In the genomic region with DNA sequence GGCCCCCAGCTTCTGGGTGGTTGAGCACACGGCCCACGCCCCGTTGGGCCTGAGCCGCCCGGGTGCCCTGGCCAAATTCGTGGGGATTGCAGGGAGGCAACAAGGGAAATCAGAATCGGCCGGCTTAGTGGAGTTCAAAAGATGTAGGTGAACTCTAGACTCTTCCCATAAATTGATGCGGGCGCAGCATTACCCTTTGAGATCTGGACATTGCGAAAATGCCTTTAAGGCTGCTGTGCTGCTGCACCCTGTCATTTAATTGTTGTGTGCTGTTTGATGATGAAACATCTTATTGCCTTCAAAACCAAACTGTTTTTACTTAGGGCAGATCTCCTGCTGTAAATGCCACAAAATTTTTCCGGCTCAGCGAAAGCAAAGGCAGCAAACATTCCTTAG, we compare ENCODE assay signal across 8 cellular contexts. TPM values are rescaled to one million over a fixed set of nuclear protein-coding genes. Genes with fewer than 3 reads are reported as not detected.
DNase-seq lines count a peak whose midpoint lies in the region; ATAC-seq lines count a peak whose summit lies in the region.

No MANE protein-coding gene starts in this region.

- H3K4me3 Mint-ChIP-seq in activated naive CD8-positive, alpha-beta T cell treated with anti-CD3 and anti-CD28 coated beads, Interleukin-2, amount 50 U/mL, for 24 hours = peak overlapping the region; percentile 78
- H3K4me3 Mint-ChIP-seq in immature natural killer cell = peak overlapping the region; percentile 77 to 90 (median 85)

- ATAC-seq in Right ventricle myocardium superior (ENCODE audit: poor library complexity) (peak; percentile 31), GM19397 (IDR thresholded peaks at IDR 0.05; ENCODE audit: unreplicated experiment) (no peak)
- no peak for ATAC-seq in activated naive CD8-positive, alpha-beta T cell treated with anti-CD3 and anti-CD28 coated beads, Interleukin-2, amount 50 U/mL, for 24 hours

- no peaks in the 10 kb centered on the region for H3K9me3 Mint-ChIP-seq in activated naive CD8-positive, alpha-beta T cell treated with anti-CD3 and anti-CD28 coated beads, Interleukin-2, amount 50 U/mL, for 24 hours
- H3K9me3 Mint-ChIP-seq in immature natural killer cell = no peaks in the 10 kb centered on the region

- H3K27ac Mint-ChIP-seq in activated naive CD8-positive, alpha-beta T cell treated with anti-CD3 and anti-CD28 coated beads, Interleukin-2, amount 50 U/mL, for 24 hours = no peak overlapping the region
- H3K27ac Mint-ChIP-seq in immature natural killer cell = peak overlapping the region; percentile 48 to 67 (median 58)

- H3K27me3 Mint-ChIP-seq in activated naive CD8-positive, alpha-beta T cell treated with anti-CD3 and anti-CD28 coated beads, Interleukin-2, amount 50 U/mL, for 24 hours = no peaks in the 10 kb centered on the region
- peaks cover 0 to 9% (median 0%) of the 10 kb centered on the region in 3 donors for H3K27me3 Mint-ChIP-seq in immature natural killer cell (ENCODE audit: low read depth in 3 of 3)

- peaks cover 42% of the 10 kb centered on the region for H3K4me1 Mint-ChIP-seq in activated naive CD8-positive, alpha-beta T cell treated with anti-CD3 and anti-CD28 coated beads, Interleukin-2, amount 50 U/mL, for 24 hours
- H3K4me1 Mint-ChIP-seq in immature natural killer cell = peaks cover 35 to 42% of the 10 kb centered on the region in 2 donors

- no peaks in the 10 kb centered on the region for H3K36me3 Mint-ChIP-seq in activated naive CD8-positive, alpha-beta T cell treated with anti-CD3 and anti-CD28 coated beads, Interleukin-2, amount 50 U/mL, for 24 hours (ENCODE audit: low read depth)
- H3K36me3 Mint-ChIP-seq in immature natural killer cell = no peaks in the 10 kb centered on the region

- intact Hi-C loops in Right ventricle myocardium superior (cut with DNase I) = no loop called here
- intact Hi-C loops in cardiac septum (cut with DNase I) = no loop called here

- no peak for DNase-seq in Right ventricle myocardium superior
- DNase-seq in cardiac septum (ENCODE audit: low spot score) = no peak
- DNase-seq in activated naive CD8-positive, alpha-beta T cell treated with anti-CD3 and anti-CD28 coated beads, Interleukin-2, amount 50 U/mL, for 24 hours = no peak
- no peak for DNase-seq in immature natural killer cell
- DNase-seq in superior temporal gyrus (ENCODE audit: extremely low spot score) = peak; percentile 15
- DNase-seq in NCI-H146 (lab: John Stamatoyannopoulos, UW) = no peak
- DNase-seq in GOT3 (lab: John Stamatoyannopoulos, UW) = no peak

RNA-seq across cellular contexts. Expression of a gene that starts 0.4 kb away (rescaled TPM):
- 37.7 TPM for total RNA-seq in Right ventricle myocardium superior
- 30.0 TPM for total RNA-seq in cardiac septum
- polyA plus RNA-seq in immature natural killer cell = 10 to 100 TPM; 18.0 to 37.5 (median 23.2) TPM

RNA-seq across cellular contexts. Expression of a gene that starts 28.8 kb away (rescaled TPM):
- total RNA-seq in Right ventricle myocardium superior = not detected
- total RNA-seq in cardiac septum = not detected
- polyA plus RNA-seq in immature natural killer cell = not detected

RNA-seq across cellular contexts. Expression of a gene that starts 43.0 kb away (rescaled TPM):
- total RNA-seq in Right ventricle myocardium superior (21.2 TPM), cardiac septum (22.4 TPM)
- 10 to 100 TPM; 21.1 to 35.5 (median 32.3) TPM for polyA plus RNA-seq in immature natural killer cell

RNA-seq across cellular contexts. Expression of a gene that starts 54.8 kb away (rescaled TPM):
- total RNA-seq in Right ventricle myocardium superior = 11.9 TPM
- 17.7 TPM for total RNA-seq in cardiac septum
- polyA plus RNA-seq in immature natural killer cell = 10 to 100 TPM in 2 of 3 donors, 1 to 10 TPM in 1; 9.3 to 23.6 (median 15.6) TPM
